9 cellular contexts compared by ENCODE assay signal in genomic region chr4:112170451-112170993, GRCh38.
DNase-seq lines count a peak whose midpoint lies in the region; ATAC-seq and TF ChIP-seq lines count a peak whose summit lies in the region.
"Had no signal": no experiment of that assay in that cellular context is flagged by ENCODE, and none has a peak within 500 bp of the region (broad histone marks: within the 10 kb centered on the region; RNA-seq: fewer than 3 reads in every experiment).

No MANE protein-coding gene starts in this region.

- ATAC-seq in GM21360 (IDR thresholded peaks at IDR 0.05; ENCODE audit: unreplicated experiment) = no peak

- no peak overlapping the region for H3K4me3 ChIP-seq in AG09309 (ENCODE audit: control insufficient read depth, low read depth, low read length)

- TF ChIP-seq CTCF in AG09309 (IDR thresholded peaks at IDR 0.05; ENCODE audit: control insufficient read depth, insufficient read depth, low read depth, low read length, missing control alignments) = no peak

- DNase-seq in AG09309 (ENCODE audit: low read depth) (peak; percentile 80), HCEC 1CT (peak; percentile 81), SW 1271 (lab: John Stamatoyannopoulos, UW) (peak; percentile 40 to 60), glomerular visceral epithelial cell (ENCODE audit: extremely low spot score) (peak; percentile 59), cerebellar nuclear complex (lab: John Stamatoyannopoulos, UW) (no peak), cortex of kidney (lab: John Stamatoyannopoulos, UW) (no peak), NK-92 (lab: John Stamatoyannopoulos, UW; ENCODE audit: unreplicated experiment) (no peak)
- DNase-seq: naive B cell had no signal

Comparison
In these comparisons a context has a peak if more than half of its experiments do, and no peak if none do; other contexts are left out.
1. DNase-seq: peak in AG09309 (single experiment), HCEC 1CT (single experiment), SW 1271 (2 of 2) and glomerular visceral epithelial cell (single experiment); none in cerebellar nuclear complex (0 of 2), cortex of kidney (single experiment) and NK-92 (single experiment).